In the genomic region with DNA sequence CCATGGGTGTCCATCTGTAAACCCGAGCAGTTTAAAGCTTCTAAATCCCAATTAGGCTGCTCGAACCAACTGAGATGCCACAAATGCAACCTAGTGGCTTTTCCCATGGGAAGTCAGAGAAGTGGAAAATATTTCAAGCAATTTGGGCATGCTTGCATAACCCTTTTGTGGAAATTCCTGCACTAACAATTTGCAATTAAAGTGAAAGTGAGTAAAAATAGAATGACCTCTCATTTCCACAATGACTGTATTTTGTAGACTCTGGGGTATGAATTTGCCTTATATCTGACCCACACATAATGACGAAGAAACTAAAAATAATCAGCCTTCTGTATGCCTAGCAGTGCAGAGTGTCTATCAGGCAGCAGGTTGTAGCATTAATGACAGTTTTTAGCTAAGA, we compare ENCODE assay signal across 11 cellular contexts.
A peak's percentile ranks its signal among the peaks of the same experiment; 100 is the strongest.
DNase-seq lines count a peak whose midpoint lies in the region; TF ChIP-seq lines count a peak whose summit lies in the region.
"Had no signal": no experiment of that assay in that cellular context is flagged by ENCODE, and none has a peak within 500 bp of the region (broad histone marks: within the 10 kb centered on the region; RNA-seq: fewer than 3 reads in every experiment).

No MANE protein-coding gene starts in this region.

- no peak overlapping the region for H3K23ac ChIP-seq in neuronal stem cell (ENCODE audit: low read depth, low read length, poor library complexity)

- no peak overlapping the region for H2AFZ ChIP-seq in neuronal stem cell (ENCODE audit: low read length)

- TF ChIP-seq CTCF in GM10248 (IDR thresholded peaks at IDR 0.05; ENCODE audit: control extremely low read depth, extremely low read depth, low read depth, missing control alignments) (no peak), prostate gland (IDR thresholded peaks at IDR 0.05) (no peak)

- no peaks in the 10 kb centered on the region for H3K79me1 ChIP-seq in neuronal stem cell (ENCODE audit: low read depth, low read length)

- no peak overlapping the region for H2AK5ac ChIP-seq in neuronal stem cell (ENCODE audit: low read depth, low read length)

- no peak overlapping the region for H2BK120ac ChIP-seq in neuronal stem cell (ENCODE audit: low read depth, low read length)

- peak overlapping the region; percentile 61 for H3K4me3 ChIP-seq in adipocyte (ENCODE audit: low read length)
- H3K4me3 ChIP-seq in neuronal stem cell (ENCODE audit: low read length in 2 of 2) = no peak overlapping the region
- H3K4me3 ChIP-seq in prostate gland = no peak overlapping the region

- H3K9me3 ChIP-seq in adipocyte (ENCODE audit: control insufficient read depth, low read length) (peaks cover 6% of the 10 kb centered on the region), neuronal stem cell (replicated peaks in 1 of 2; ENCODE audit: control insufficient read depth in 2 of 2, insufficient read depth in 1 of 2, low read depth in 1 of 2, low read length in 2 of 2) (no peaks in the 10 kb centered on the region), prostate gland (no peaks in the 10 kb centered on the region)

- H3K4ac ChIP-seq in neuronal stem cell (ENCODE audit: low read length) = no peak overlapping the region

- no peak overlapping the region for H3K18ac ChIP-seq in neuronal stem cell (ENCODE audit: low read length)

- DNase-seq in GM10248 (ENCODE audit: extremely low spot score) (peak; percentile 44), H4 (ENCODE audit: low spot score) (peak; percentile 8), adipocyte (ENCODE audit: low read depth) (peak; percentile 84), neuronal stem cell (ENCODE audit: low spot score) (peak; percentile 61), amygdala (lab: John Stamatoyannopoulos, UW) (no peak), NCI-H526 treated with DMSO at 0.1 percent for 48 hours (lab: John Stamatoyannopoulos, UW) (no peak), prostate gland (ENCODE audit: low spot score) (no peak)
- DNase-seq in NK-92 treated with Interleukin-12 subunit alpha and Interleukin-12 subunit beta, amount 100 ng/mL, for 24 hours (lab: John Stamatoyannopoulos, UW) = no peak
- DNase-seq: activated T-cell treated with anti-CD3 and anti-CD28 coated beads for 4 hours, DMS79 treated with DMSO at 0.1 percent for 48 hours, NCI-H446 treated with DMSO at 0.1 percent for 48 hours had no signal

- no peak overlapping the region for H2BK15ac ChIP-seq in neuronal stem cell (ENCODE audit: low read length)

- H3K36me3 ChIP-seq in adipocyte (ENCODE audit: control insufficient read depth, insufficient read depth, low read length, severe bottlenecking) (no peaks in the 10 kb centered on the region), neuronal stem cell (replicated peaks in 1 of 2; ENCODE audit: control insufficient read depth in 2 of 2, insufficient read depth in 2 of 2, low read length in 2 of 2) (no peaks in the 10 kb centered on the region), prostate gland (no peaks in the 10 kb centered on the region)

- TF ChIP-seq POLR2A in prostate gland (IDR thresholded peaks at IDR 0.05) = no peak

- H3K4me1 ChIP-seq in adipocyte (ENCODE audit: control insufficient read depth, insufficient read depth, low read length) = peaks cover 28% of the 10 kb centered on the region
- H3K4me1 ChIP-seq in neuronal stem cell (ENCODE audit: control insufficient read depth in 2 of 2, insufficient read depth in 1 of 2, low read depth in 1 of 2, low read length in 2 of 2) = peaks cover 0 to 20% of the 10 kb centered on the region in 2 donors
- H3K4me1 ChIP-seq in prostate gland (replicated peaks) = no peaks in the 10 kb centered on the region

- no peak overlapping the region for H4K91ac ChIP-seq in neuronal stem cell (ENCODE audit: low read depth, low read length, poor library complexity)

- no peak overlapping the region for H4K8ac ChIP-seq in neuronal stem cell (ENCODE audit: low read depth, low read length)

- no peak overlapping the region for H2BK12ac ChIP-seq in neuronal stem cell (ENCODE audit: low read length)

- H3K4me2 ChIP-seq in neuronal stem cell (ENCODE audit: insufficient read depth, low read length, poor library complexity, severe bottlenecking) = peak overlapping the region; percentile 19

- peak overlapping the region; percentile 50 for H3K9ac ChIP-seq in adipocyte (ENCODE audit: low read length)
- H3K9ac ChIP-seq in neuronal stem cell (ENCODE audit: low read depth, low read length, poor library complexity) = no peak overlapping the region

- no peak overlapping the region for H3K14ac ChIP-seq in neuronal stem cell (ENCODE audit: low read length)

- H2BK5ac ChIP-seq in neuronal stem cell (ENCODE audit: low read length) = no peak overlapping the region

- H3K27me3 ChIP-seq in adipocyte (replicated peaks; ENCODE audit: control insufficient read depth, insufficient read depth, low read length) (no peaks in the 10 kb centered on the region), neuronal stem cell (ENCODE audit: control insufficient read depth in 3 of 3, insufficient read depth in 3 of 3, low read depth in 1 of 3, low read length in 3 of 3) (peaks cover 0 to 11% (median 0%) of the 10 kb centered on the region in 3 experiments), prostate gland (replicated peaks; ENCODE audit: insufficient read depth) (no peaks in the 10 kb centered on the region)

- intact Hi-C loops in prostate gland (cut with DNase I) = no loop called here

- H3K27ac ChIP-seq in neuronal stem cell (replicated peaks; ENCODE audit: low read length) (peak overlapping the region; percentile 85), prostate gland (no peak overlapping the region)

- POLR2A ChIA-PET in GM10248 (lab: Yijun Ruan, JAX) = no interaction called here

- CTCF ChIA-PET in GM10248 (lab: Yijun Ruan, JAX) = interaction anchor here (2.2 kb wide), 1 partner anchor 18 kb away, joined by 5 read pairs; no protein-coding TSS in a partner anchor

- no CpG with 5 or more reads among the region's 3 CpGs for WGBS in neuronal stem cell (ENCODE audit: extremely low coverage in 2 of 2, insufficient read length in 2 of 2, insufficient replicate concordance in 1 of 2), 2 donors
- 78% methylated on average over 3 of the region's 3 CpGs for WGBS in prostate gland

Comparison
In these comparisons a context has a peak if more than half of its experiments do, and no peak if none do; other contexts are left out.
1. DNase-seq: peak in GM10248 (single experiment), H4 (single experiment), adipocyte (single experiment) and neuronal stem cell (single experiment); none in amygdala (0 of 56), NCI-H526 treated with DMSO at 0.1 percent for 48 hours (single experiment), NK-92 treated with Interleukin-12 subunit alpha and Interleukin-12 subunit beta, amount 100 ng/mL, for 24 hours (single experiment) and prostate gland (single experiment).